Comparison of ENCODE assay signal across 8 cellular contexts in the genomic region with DNA sequence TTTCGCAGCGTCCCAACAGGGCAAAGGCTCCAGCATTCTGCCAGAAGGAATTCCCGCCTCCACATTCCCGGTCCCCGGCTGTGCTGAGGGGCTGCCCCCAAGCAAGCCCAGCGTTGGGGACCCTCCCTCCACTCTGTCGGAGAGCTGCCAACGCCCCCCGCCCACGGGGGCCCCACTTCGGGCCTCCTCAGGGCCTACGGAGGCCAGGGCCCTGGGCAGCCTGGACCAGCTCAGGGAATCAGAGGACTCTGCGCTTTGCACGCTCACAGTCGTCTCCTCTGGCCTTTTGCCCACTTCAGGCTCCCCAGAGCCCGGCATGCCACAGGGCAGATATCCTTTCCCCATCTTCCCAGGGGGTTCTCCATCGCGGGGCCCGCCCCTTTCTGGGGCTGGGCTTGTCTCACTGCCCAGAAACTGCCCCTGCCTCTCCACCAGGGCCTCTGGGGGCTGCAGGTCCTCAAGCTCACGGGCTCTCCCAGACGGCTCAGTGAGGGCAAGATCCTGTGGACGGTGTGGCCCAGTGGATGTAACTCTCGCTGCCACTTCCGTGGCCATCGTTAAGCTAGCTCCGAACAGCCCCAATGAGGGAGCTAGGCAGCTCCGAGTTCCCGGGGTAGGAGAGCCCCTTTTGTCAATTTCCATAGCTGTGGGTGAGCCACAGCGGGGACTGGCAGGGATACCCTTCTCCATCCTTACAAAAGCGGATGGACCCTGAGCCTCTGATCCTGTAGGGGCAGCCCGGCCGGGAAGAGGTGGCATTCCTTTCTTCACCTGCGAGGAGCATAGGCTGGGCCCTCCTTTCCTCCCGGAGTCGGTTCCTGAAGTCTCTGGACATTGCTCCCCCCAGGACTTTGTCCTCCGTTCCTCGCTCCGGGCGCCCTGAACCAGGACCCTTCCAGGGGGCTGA. TPM values are rescaled to one million over a fixed set of nuclear protein-coding genes. Genes with fewer than 3 reads are reported as not detected.
DNase-seq lines count a peak whose midpoint lies in the region; ATAC-seq, FAIRE-seq and TF ChIP-seq lines count a peak whose summit lies in the region.

No MANE protein-coding gene starts in this region.

- H3K27ac ChIP-seq in SU-DHL-6 (ENCODE audit: low read depth, low read length), result peak overlapping the region; percentile 98
- H3K27ac ChIP-seq in esophagus muscularis mucosa (replicated peaks in 1 of 4), result peak overlapping the region in 3 of 4 donors; percentile 97 to 98 (median 98)

- H3K4me2 ChIP-seq in SU-DHL-6 (ENCODE audit: low read depth, low read length, poor library complexity, severe bottlenecking), result peak overlapping the region; percentile 96

- no peak for TF ChIP-seq POLR2A in esophagus muscularis mucosa (IDR thresholded peaks at IDR 0.05; ENCODE audit: low read depth)

- intact Hi-C loops in CD14-positive monocyte (cut with micrococcal nuclease) (loop anchor here (5.0 to 10.0 kb wide), 3 partner anchors 89 to 109 kb away; no protein-coding TSS in a partner anchor), esophagus muscularis mucosa (cut with DNase I) (loop anchor here (5.0 kb wide), 2 partner anchors 84 to 104 kb away; no protein-coding TSS in a partner anchor)

- 22% methylated on average over 21 of the region's 39 CpGs for WGBS in esophagus muscularis mucosa

- TF ChIP-seq EP300 in esophagus muscularis mucosa (IDR thresholded peaks at IDR 0.05), result no peak

- H4K20me1 ChIP-seq in SU-DHL-6 (ENCODE audit: low read depth, low read length), result peaks cover 17% of the 10 kb centered on the region; the same call in 1 of the 2 replicates

- H3K4me1 ChIP-seq in esophagus muscularis mucosa, result peaks cover 37 to 73% (median 71%) of the 10 kb centered on the region in 4 donors

- no peak overlapping the region for H3K27ac Mint-ChIP-seq in CD14-positive monocyte
- no peak overlapping the region for H3K27ac Mint-ChIP-seq in neural crest cell (ENCODE audit: unreplicated experiment)

- no peak for TF ChIP-seq CTCF in CD14-positive monocyte (IDR thresholded peaks at IDR 0.05)
- no peak for TF ChIP-seq CTCF in SU-DHL-6 (IDR thresholded peaks at IDR 0.05; ENCODE audit: insufficient read depth, low read length, poor library complexity, severe bottlenecking)
- no peak for TF ChIP-seq CTCF in esophagus muscularis mucosa (IDR thresholded peaks at IDR 0.05)
- TF ChIP-seq CTCF in neural crest cell (conservative IDR thresholded peaks at IDR 0.05), result no peak

- H3K4me3 ChIP-seq in SU-DHL-6 (ENCODE audit: insufficient read depth, low read length, poor library complexity, severe bottlenecking), result peak overlapping the region; percentile 99
- H3K4me3 ChIP-seq in esophagus muscularis mucosa, result peak overlapping the region; percentile 90 to 97 (median 94)

- H3K4me1 Mint-ChIP-seq in CD14-positive monocyte, result peaks cover 59% of the 10 kb centered on the region
- peaks cover 50% of the 10 kb centered on the region for H3K4me1 Mint-ChIP-seq in neural crest cell

- H3K27me3 Mint-ChIP-seq in CD14-positive monocyte (ENCODE audit: low read depth in 3 of 3) (no peaks in the 10 kb centered on the region), neural crest cell (ENCODE audit: low read depth) (no peaks in the 10 kb centered on the region)

- FAIRE-seq in HTR-8/SVneo (lab: Jason Lieb, UNC) (no peak), RCC 7860 (lab: Jason Lieb, UNC) (no peak)

- DNase-seq in CD14-positive monocyte (ENCODE audit: low spot score), result no peak
- no peak for DNase-seq in esophagus muscularis mucosa (ENCODE audit: extremely low spot score)
- no peak for DNase-seq in neural crest cell (ENCODE audit: low read depth, low spot score)
- no peak for DNase-seq in HTR-8/SVneo (ENCODE audit: insufficient read length, low spot score)
- no peak for DNase-seq in RCC 7860 (ENCODE audit: low spot score)

- H3K79me2 ChIP-seq in SU-DHL-6 (ENCODE audit: insufficient read depth, low read length), result peaks cover 76% of the 10 kb centered on the region

- H3F3A ChIP-seq in SU-DHL-6 (ENCODE audit: insufficient read depth), result peaks cover 22% of the 10 kb centered on the region

- H3K9me2 ChIP-seq in SU-DHL-6 (replicated peaks; ENCODE audit: insufficient read depth, low read length), result no peaks in the 10 kb centered on the region

- H3K9ac ChIP-seq in SU-DHL-6 (ENCODE audit: low read length), result peak overlapping the region; percentile 98

- H3K36me3 ChIP-seq in SU-DHL-6 (ENCODE audit: low read length) (peaks cover 21% of the 10 kb centered on the region; the same call in 1 of the 2 replicates), esophagus muscularis mucosa (peaks cover 5 to 22% (median 13%) of the 10 kb centered on the region in 4 donors)

- H3K27me3 ChIP-seq in SU-DHL-6 (ENCODE audit: low read length) (no peaks in the 10 kb centered on the region), esophagus muscularis mucosa (no peaks in the 10 kb centered on the region)

- ATAC-seq in HG02588 (IDR thresholded peaks at IDR 0.05; ENCODE audit: unreplicated experiment) (no peak), GM21360 (IDR thresholded peaks at IDR 0.05; ENCODE audit: unreplicated experiment) (no peak)

- no peaks in the 10 kb centered on the region for H3K9me3 Mint-ChIP-seq in CD14-positive monocyte
- no peaks in the 10 kb centered on the region for H3K9me3 Mint-ChIP-seq in neural crest cell

- peak overlapping the region; percentile 97 to 99 for H3K4me3 Mint-ChIP-seq in CD14-positive monocyte
- H3K4me3 Mint-ChIP-seq in neural crest cell, result peak overlapping the region; percentile 19

- H2AFZ ChIP-seq in SU-DHL-6 (ENCODE audit: low read depth, low read length, severe bottlenecking), result no peak overlapping the region

- H3K9me3 ChIP-seq in SU-DHL-6 (ENCODE audit: insufficient read depth, low read length) (no peaks in the 10 kb centered on the region), esophagus muscularis mucosa (no peaks in the 10 kb centered on the region)

- peaks cover 46 to 49% of the 10 kb centered on the region in 2 donors for H3K36me3 Mint-ChIP-seq in CD14-positive monocyte
- peaks cover 3% of the 10 kb centered on the region for H3K36me3 Mint-ChIP-seq in neural crest cell (ENCODE audit: low read depth)

RNA-seq across cellular contexts. Expression of a gene that starts 2.8 kb away (rescaled TPM):
- polyA plus RNA-seq in CD14-positive monocyte, result 10 to 100 TPM in 1 of 2 donors, 1 to 10 TPM in 1; 7.3 to 10.2 TPM
- total RNA-seq in esophagus muscularis mucosa (100 to 1,000 TPM in 2 of 4 donors, 10 to 100 TPM in 2; 71.1 to 156 (median 116) TPM), neural crest cell (12.7 and 13.7 TPM in 2 replicates)
